In genomic region chr3:128555098-128555825, GRCh38 we compare ENCODE assay signal across 11 cellular contexts.
DNase-seq lines count a peak whose midpoint lies in the region; ATAC-seq and TF ChIP-seq lines count a peak whose summit lies in the region.
"Had no signal": no experiment of that assay in that cellular context is flagged by ENCODE, and none has a peak within 500 bp of the region (broad histone marks: within the 10 kb centered on the region; RNA-seq: fewer than 3 reads in every experiment).

No MANE protein-coding gene starts in this region.

- no peaks in the 10 kb centered on the region for H3K9me3 ChIP-seq in lower lobe of right lung
- H3K9me3 ChIP-seq: A549 had no signal

- peaks cover 52% of the 10 kb centered on the region for H3K4me1 Mint-ChIP-seq in endothelial cell (ENCODE audit: unreplicated experiment)

- H3K4me3 ChIP-seq in lower lobe of right lung: peak overlapping the region; percentile 13
- H3K4me3 ChIP-seq: A549 had no signal

- peak overlapping the region; percentile 84 for H3K27ac ChIP-seq in lower lobe of right lung
- H3K27ac ChIP-seq: A549, foreskin keratinocyte had no signal

- peaks cover 7% of the 10 kb centered on the region for H3K36me3 Mint-ChIP-seq in endothelial cell (ENCODE audit: low read depth, unreplicated experiment)
- H3K36me3 Mint-ChIP-seq: natural killer cell treated with Interleukin-12 subunit alpha and Interleukin-12 subunit beta and Interleukin-15 and Interleukin-18, amount 100 ng/mL, for 72 hours had no signal

- peaks cover 16% of the 10 kb centered on the region for H3K27me3 Mint-ChIP-seq in endothelial cell (ENCODE audit: unreplicated experiment)

- intact Hi-C loops in lower lobe of right lung (cut with DNase I): no loop called here

- no peak for TF ChIP-seq CTCF in lower lobe of right lung (IDR thresholded peaks at IDR 0.05)
- TF ChIP-seq CTCF in endothelial cell (IDR thresholded peaks at IDR 0.05; ENCODE audit: unreplicated experiment): no peak

- DNase-seq in NOMO-1 treated with DMSO at 0.1 percent for 48 hours (lab: John Stamatoyannopoulos, UW; ENCODE audit: unreplicated experiment) (peak; percentile 28), NOMO-1 treated with dmso at 0.1 percent for 144 hours (lab: John Stamatoyannopoulos, UW; ENCODE audit: unreplicated experiment) (no peak), dermis blood vessel endothelial cell (peak; percentile 86), lower lobe of right lung (peak; percentile 69), endothelial cell (ENCODE audit: low spot score) (no peak)
- DNase-seq in stimulated activated CD8-positive, alpha-beta memory T cell treated with anti-CD3 and anti-CD28 coated beads, Interleukin-4, amount 100 ng/mL, for 48 hours: peak; percentile 19
- DNase-seq in activated effector memory CD4-positive, alpha-beta T cell treated with anti-CD3 and anti-CD28 coated beads, Interleukin-2, amount 50 U/mL, for 16 hours: no peak
- DNase-seq: foreskin keratinocyte had no signal

- peaks cover 41% of the 10 kb centered on the region for H3K27me3 ChIP-seq in lower lobe of right lung (ENCODE audit: low read depth)

- ATAC-seq in lower lobe of right lung: peak; percentile 70 to 75
- ATAC-seq in HG02588 (IDR thresholded peaks at IDR 0.05; ENCODE audit: unreplicated experiment): no peak
- ATAC-seq: A549, foreskin keratinocyte had no signal

- no peaks in the 10 kb centered on the region for H3K36me3 ChIP-seq in lower lobe of right lung

- peaks cover 21% of the 10 kb centered on the region for H3K4me1 ChIP-seq in lower lobe of right lung
- H3K4me1 ChIP-seq: foreskin keratinocyte had no signal

- H3K4me3 Mint-ChIP-seq in endothelial cell (ENCODE audit: unreplicated experiment): no peak overlapping the region
- H3K4me3 Mint-ChIP-seq: natural killer cell treated with Interleukin-12 subunit alpha and Interleukin-12 subunit beta and Interleukin-15 and Interleukin-18, amount 100 ng/mL, for 72 hours had no signal

- H3K27ac Mint-ChIP-seq in endothelial cell (ENCODE audit: unreplicated experiment): no peak overlapping the region
- H3K27ac Mint-ChIP-seq: natural killer cell treated with Interleukin-12 subunit alpha and Interleukin-12 subunit beta and Interleukin-15 and Interleukin-18, amount 100 ng/mL, for 72 hours had no signal

- no peaks in the 10 kb centered on the region for H3K9me3 Mint-ChIP-seq in endothelial cell (ENCODE audit: unreplicated experiment)
- H3K9me3 Mint-ChIP-seq: natural killer cell treated with Interleukin-12 subunit alpha and Interleukin-12 subunit beta and Interleukin-15 and Interleukin-18, amount 100 ng/mL, for 72 hours had no signal

Comparison
In these comparisons a context has a peak if more than half of its experiments do, and no peak if none do; other contexts are left out.
1. DNase-seq: peak in NOMO-1 treated with DMSO at 0.1 percent for 48 hours (single experiment), dermis blood vessel endothelial cell (single experiment), lower lobe of right lung (single experiment) and stimulated activated CD8-positive, alpha-beta memory T cell treated with anti-CD3 and anti-CD28 coated beads, Interleukin-4, amount 100 ng/mL, for 48 hours (single experiment); none in NOMO-1 treated with dmso at 0.1 percent for 144 hours (single experiment), activated effector memory CD4-positive, alpha-beta T cell treated with anti-CD3 and anti-CD28 coated beads, Interleukin-2, amount 50 U/mL, for 16 hours (single experiment) and endothelial cell (single experiment).